In genomic region chr4:34181891-34182290, GRCh38 we compare ENCODE assay signal across 15 cellular contexts.
A peak's percentile ranks its signal among the peaks of the same experiment; 100 is the strongest.
DNase-seq lines count a peak whose midpoint lies in the region; ATAC-seq and TF ChIP-seq lines count a peak whose summit lies in the region.
"Had no signal": no experiment of that assay in that cellular context is flagged by ENCODE, and none has a peak within 500 bp of the region (broad histone marks: within the 10 kb centered on the region; RNA-seq: fewer than 3 reads in every experiment).

No MANE protein-coding gene starts in this region.

- H3K9me3 Mint-ChIP-seq in activated naive CD4-positive, alpha-beta T cell treated with anti-CD3 and anti-CD28 coated beads, Interleukin-2, amount 10 ng/mL, durations not matched to agents 7 days and 5 days, result peaks cover 9% of the 10 kb centered on the region

- H3K27ac Mint-ChIP-seq in activated naive CD4-positive, alpha-beta T cell treated with anti-CD3 and anti-CD28 coated beads, Interleukin-2, amount 10 ng/mL, durations not matched to agents 7 days and 5 days, result no peak overlapping the region

- DNase-seq in AG10803 (ENCODE audit: low read depth) (peak; percentile 48), brain microvascular endothelial cell (no peak), iris pigment epithelial cell (ENCODE audit: low read depth) (peak; percentile 79), NCI-H2029 treated with DMSO at 0.1 percent for 48 hours (lab: John Stamatoyannopoulos, UW) (no peak)
- no peak for DNase-seq in stimulated activated CD4-positive, alpha-beta T cell treated with anti-CD3 and anti-CD28 coated beads, Interleukin-4, amount 100 ng/mL, for 4 hours
- DNase-seq in activated naive CD4-positive, alpha-beta T cell treated with anti-CD3 and anti-CD28 coated beads, Interleukin-2, amount 10 ng/mL, durations not matched to agents 7 days and 5 days, result no peak
- DNase-seq: glutamatergic neuron, GOT3, mesendoderm, NCI-H2081 treated with DMSO at 0.1 percent for 48 hours, NCI-H774, RPMI8226, T-helper 1 cell had no signal

- no peaks in the 10 kb centered on the region for H3K27me3 ChIP-seq in brain microvascular endothelial cell (replicated peaks)

- H3K4me1 Mint-ChIP-seq in activated naive CD4-positive, alpha-beta T cell treated with anti-CD3 and anti-CD28 coated beads, Interleukin-2, amount 10 ng/mL, durations not matched to agents 7 days and 5 days, result no peaks in the 10 kb centered on the region

- no peaks in the 10 kb centered on the region for H3K27me3 Mint-ChIP-seq in activated naive CD4-positive, alpha-beta T cell treated with anti-CD3 and anti-CD28 coated beads, Interleukin-2, amount 10 ng/mL, durations not matched to agents 7 days and 5 days

- peak overlapping the region; percentile 84 for H3K27ac ChIP-seq in brain microvascular endothelial cell

- no peak for TF ChIP-seq RAD21 in Ishikawa (IDR thresholded peaks at IDR 0.05; ENCODE audit: low read depth)

- no peaks in the 10 kb centered on the region for H3K36me3 Mint-ChIP-seq in activated naive CD4-positive, alpha-beta T cell treated with anti-CD3 and anti-CD28 coated beads, Interleukin-2, amount 10 ng/mL, durations not matched to agents 7 days and 5 days

- H3K4me3 ChIP-seq in AG10803 (ENCODE audit: low read length) (no peak overlapping the region), brain microvascular endothelial cell (ENCODE audit: low read depth, low read length) (no peak overlapping the region)

- ATAC-seq in HG03457 (IDR thresholded peaks at IDR 0.05; ENCODE audit: unreplicated experiment), result no peak

- H3K36me3 ChIP-seq in brain microvascular endothelial cell (replicated peaks), result no peaks in the 10 kb centered on the region

- CTCF ChIA-PET in activated naive CD4-positive, alpha-beta T cell treated with anti-CD3 and anti-CD28 coated beads, Interleukin-2, amount 10 ng/mL, durations not matched to agents 7 days and 5 days (lab: Charles Lee), result no interaction called here

- in situ Hi-C loops in brain microvascular endothelial cell (cut with HindIII; ENCODE audit: low pct_ligation_motif_present, low sequenced_read_pairs), result no loop called here

- H3K4me3 Mint-ChIP-seq in activated naive CD4-positive, alpha-beta T cell treated with anti-CD3 and anti-CD28 coated beads, Interleukin-2, amount 10 ng/mL, durations not matched to agents 7 days and 5 days, result no peak overlapping the region

- TF ChIP-seq EP300 in Ishikawa (IDR thresholded peaks at IDR 0.05; ENCODE audit: borderline replicate concordance), result no peak

- TF ChIP-seq CTCF in AG10803 (conservative IDR thresholded peaks at IDR 0.05; ENCODE audit: low read length), result no peak
- no peak for TF ChIP-seq CTCF in brain microvascular endothelial cell (IDR thresholded peaks at IDR 0.05; ENCODE audit: low read depth, low read length, missing control alignments)

TF ChIP-seq in Ishikawa, 13 proteins besides CTCF, POLR2A, EP300 and RAD21:
- TF ChIP-seq TAF1 (IDR thresholded peaks at IDR 0.05; ENCODE audit: low read depth), result no peak
- TF ChIP-seq CEBPB (IDR thresholded peaks at IDR 0.05), result 0 out of 2 replicates have a peak, but pooled peaks have one; percentile 13

Comparison
In these comparisons a context has a peak if more than half of its experiments do, and no peak if none do; other contexts are left out.
1. DNase-seq: peak in AG10803 (single experiment) and iris pigment epithelial cell (single experiment); none in brain microvascular endothelial cell (single experiment), NCI-H2029 treated with DMSO at 0.1 percent for 48 hours (single experiment), stimulated activated CD4-positive, alpha-beta T cell treated with anti-CD3 and anti-CD28 coated beads, Interleukin-4, amount 100 ng/mL, for 4 hours (0 of 2) and activated naive CD4-positive, alpha-beta T cell treated with anti-CD3 and anti-CD28 coated beads, Interleukin-2, amount 10 ng/mL, durations not matched to agents 7 days and 5 days (single experiment).